In genomic region chr3:158792709-158793108, GRCh38 we compare ENCODE assay signal across 12 cellular contexts. TPM values are rescaled to one million over a fixed set of nuclear protein-coding genes. Genes with fewer than 3 reads are reported as not detected.
DNase-seq lines count a peak whose midpoint lies in the region; ATAC-seq and TF ChIP-seq lines count a peak whose summit lies in the region.
"Had no signal": no experiment of that assay in that cellular context is flagged by ENCODE, and none has a peak within 500 bp of the region (broad histone marks: within the 10 kb centered on the region; RNA-seq: fewer than 3 reads in every experiment).

No MANE protein-coding gene starts in this region.

- DNase-seq in AG08395 (ENCODE audit: low spot score), result peak; percentile 66
- DNase-seq in HT1080 (ENCODE audit: low read depth), result peak; percentile 77
- DNase-seq in astrocyte of the spinal cord (ENCODE audit: low read depth, low spot score), result peak; percentile 80
- DNase-seq in hepatic stellate cell (ENCODE audit: low spot score), result peak; percentile 60
- no peak for DNase-seq in NCI-H2029 (lab: John Stamatoyannopoulos, UW)
- no peak for DNase-seq in esophagus squamous epithelium (lab: John Stamatoyannopoulos, UW)
- DNase-seq in activated effector memory CD4-positive, alpha-beta T cell treated with Interleukin-2 at 50 U/mL for 16 hours, result no peak
- DNase-seq: NCI-H1105; stimulated activated CD4-positive, alpha-beta T cell treated with anti-CD3 and anti-CD28 coated beads, Interleukin-2, amount 100 ng/mL, for 48 hours; stimulated activated naive CD4-positive, alpha-beta T cell treated with Interleukin-2 at 50 U/mL for 16 hours had no signal

- TF ChIP-seq CTCF in astrocyte of the spinal cord (IDR thresholded peaks at IDR 0.05; ENCODE audit: low read depth, low read length) (no peak), esophagus squamous epithelium (IDR thresholded peaks at IDR 0.05) (no peak)

- in situ Hi-C loops in astrocyte of the spinal cord (cut with HindIII; ENCODE audit: low sequenced_read_pairs), result no loop called here

- no peak overlapping the region for H3K27ac ChIP-seq in esophagus squamous epithelium
- H3K27ac ChIP-seq: HL-60 had no signal

- no peaks in the 10 kb centered on the region for H3K36me3 ChIP-seq in esophagus squamous epithelium

- no peak for ATAC-seq in HG02973 (IDR thresholded peaks at IDR 0.05; ENCODE audit: unreplicated experiment)

- H3K9me3 ChIP-seq in esophagus squamous epithelium, result peaks cover 0 to 5% (median 0%) of the 10 kb centered on the region in 3 donors

- intact Hi-C loops in esophagus squamous epithelium (cut with DNase I), result loop anchor here (5.0 kb wide), 1 partner anchor 65 kb away; no protein-coding TSS in a partner anchor

- H3K27me3 ChIP-seq in esophagus squamous epithelium, result no peaks in the 10 kb centered on the region

- peaks cover 0 to 14% (median 7%) of the 10 kb centered on the region in 3 donors for H3K4me1 ChIP-seq in esophagus squamous epithelium

- no peak overlapping the region for H3K4me3 ChIP-seq in astrocyte of the spinal cord (ENCODE audit: low read depth, low read length)
- no peak overlapping the region for H3K4me3 ChIP-seq in esophagus squamous epithelium

- no peak for TF ChIP-seq POLR2A in esophagus squamous epithelium (IDR thresholded peaks at IDR 0.05)

- WGBS in esophagus squamous epithelium, 2 donors, result 59 to 70% methylated on average over 8 of the region's 8 CpGs

RNA-seq across cellular contexts. Expression of gene MFSD1, which starts 9.1 kb away (rescaled TPM):
- 140 and 150 TPM in 2 replicates for total RNA-seq in HT1080 (2014; rRNA removed; shearing (Covaris generic))
- polyA plus RNA-seq in HT1080 (2015; cell fraction: cytosol; rRNA removed), result 133 and 154 TPM in 2 replicates
- 153 and 174 TPM in 2 replicates for polyA plus RNA-seq in HT1080 (2015; cell fraction: nucleus; rRNA removed)
- 100 to 1,000 TPM in 2 of 4 donors, 10 to 100 TPM in 2; 72.7 to 108 (median 98.2) TPM for total RNA-seq in esophagus squamous epithelium

Comparison
In these comparisons a context has a peak if more than half of its experiments do, and no peak if none do; other contexts are left out.
1. DNase-seq: peak in AG08395 (single experiment), HT1080 (single experiment), astrocyte of the spinal cord (single experiment) and hepatic stellate cell (single experiment); none in NCI-H2029 (single experiment), esophagus squamous epithelium (single experiment) and activated effector memory CD4-positive, alpha-beta T cell treated with Interleukin-2 at 50 U/mL for 16 hours (single experiment).